In the genomic region with DNA sequence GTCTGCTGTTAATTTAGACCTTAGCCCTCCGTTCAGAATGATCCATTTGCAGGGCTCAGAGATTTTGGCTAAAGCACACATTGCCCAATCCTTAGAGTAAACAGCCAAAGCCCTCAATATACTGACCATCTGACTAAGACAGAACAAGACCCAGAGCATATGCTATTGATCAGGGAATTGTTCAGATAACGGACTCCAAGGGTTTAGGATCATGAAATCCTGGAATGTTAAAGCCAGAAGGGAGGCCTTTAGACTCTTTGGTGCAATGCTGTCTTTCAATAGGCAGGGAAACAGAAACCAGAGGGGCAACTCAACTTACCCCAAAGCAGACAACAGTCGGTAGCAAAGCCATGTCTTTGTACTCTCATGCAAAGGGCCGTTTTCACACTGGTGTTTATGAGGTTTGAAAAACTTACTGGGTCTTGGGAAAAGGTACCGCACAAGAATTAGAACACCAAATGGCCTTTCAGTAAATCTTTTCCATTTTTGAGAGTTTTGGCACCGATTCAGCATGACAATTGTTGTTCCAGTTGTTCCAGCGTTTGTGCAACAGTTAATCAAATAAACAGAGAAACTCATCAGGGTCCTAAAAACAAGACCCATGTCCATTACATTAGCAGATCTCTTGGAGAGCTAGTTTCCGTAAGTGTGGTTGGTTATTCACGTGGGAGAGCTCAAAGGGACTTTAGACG, we compare ENCODE assay signal across 1 cellular context.
TF ChIP-seq lines count a peak whose summit lies in the region.

No MANE protein-coding gene starts in this region.

TF ChIP-seq in H1, 55 proteins besides CTCF, POLR2A, EP300 and RAD21 (continued from another document):
- TF ChIP-seq TAF7 (optimal IDR thresholded peaks at IDR 0.05; ENCODE audit: borderline replicate concordance, low read depth, low read length), result no peak
- no peak for TF ChIP-seq TEAD4 (IDR thresholded peaks at IDR 0.05; ENCODE audit: low read depth, low read length)
- no peak for TF ChIP-seq POLR2AphosphoS5 (IDR thresholded peaks at IDR 0.05; ENCODE audit: low read depth, low read length)
- TF ChIP-seq, protein P1, sequence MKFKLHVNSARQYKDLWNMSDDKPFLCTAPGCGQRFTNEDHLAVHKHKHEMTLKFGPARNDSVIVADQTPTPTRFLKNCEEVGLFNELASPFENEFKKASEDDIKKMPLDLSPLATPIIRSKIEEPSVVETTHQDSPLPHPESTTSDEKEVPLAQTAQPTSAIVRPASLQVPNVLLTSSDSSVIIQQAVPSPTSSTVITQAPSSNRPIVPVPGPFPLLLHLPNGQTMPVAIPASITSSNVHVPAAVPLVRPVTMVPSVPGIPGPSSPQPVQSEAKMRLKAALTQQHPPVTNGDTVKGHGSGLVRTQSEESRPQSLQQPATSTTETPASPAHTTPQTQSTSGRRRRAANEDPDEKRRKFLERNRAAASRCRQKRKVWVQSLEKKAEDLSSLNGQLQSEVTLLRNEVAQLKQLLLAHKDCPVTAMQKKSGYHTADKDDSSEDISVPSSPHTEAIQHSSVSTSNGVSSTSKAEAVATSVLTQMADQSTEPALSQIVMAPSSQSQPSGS (IDR thresholded peaks at IDR 0.05; ENCODE audit: low read length), result no peak
- no peak for TF ChIP-seq SRF (IDR thresholded peaks at IDR 0.05; ENCODE audit: low read depth, low read length)
- no peak for TF ChIP-seq CHD1 (IDR thresholded peaks at IDR 0.05; ENCODE audit: low read depth, low read length)
- TF ChIP-seq SIX5 (IDR thresholded peaks at IDR 0.05; ENCODE audit: low read depth, low read length), result no peak
- TF ChIP-seq GTF2F1 (IDR thresholded peaks at IDR 0.05; ENCODE audit: borderline replicate concordance, low read depth, low read length), result no peak
- TF ChIP-seq JUN (IDR thresholded peaks at IDR 0.05; ENCODE audit: low read depth, low read length), result no peak
- no peak for TF ChIP-seq TCF12 (IDR thresholded peaks at IDR 0.05; ENCODE audit: low read depth, low read length)
- no peak for TF ChIP-seq ASH2L (IDR thresholded peaks at IDR 0.05; ENCODE audit: low read length)
- TF ChIP-seq MAFK (IDR thresholded peaks at IDR 0.05; ENCODE audit: low read depth, low read length), result no peak
- TF ChIP-seq HDAC6 (IDR thresholded peaks at IDR 0.05; ENCODE audit: low read depth, low read length), result no peak
- no peak for TF ChIP-seq CEBPB (IDR thresholded peaks at IDR 0.05; ENCODE audit: low read depth, low read length)
- TF ChIP-seq TBP (IDR thresholded peaks at IDR 0.05; ENCODE audit: low read depth, low read length), result no peak
